Comparison of ENCODE assay signal across 17 cellular contexts in genomic region chr7:135333946-135334345, GRCh38.
DNase-seq lines count a peak whose midpoint lies in the region; ATAC-seq, FAIRE-seq and TF ChIP-seq lines count a peak whose summit lies in the region.
"Had no signal": no experiment of that assay in that cellular context is flagged by ENCODE, and none has a peak within 500 bp of the region (broad histone marks: within the 10 kb centered on the region; RNA-seq: fewer than 3 reads in every experiment).

No MANE protein-coding gene starts in this region.

- H3K27ac ChIP-seq in GM23338 (ENCODE audit: low read depth) (no peak overlapping the region), keratinocyte (ENCODE audit: control insufficient read depth, insufficient read depth, low read length) (peak overlapping the region; percentile 26)
- H3K27ac ChIP-seq: BLaER1 treated with 17β-estradiol and CSF1 and Interleukin-3, amounts not matched to agents 10 nM and 100 nM had no signal

- H4K20me1 ChIP-seq in GM23338 (replicated peaks; ENCODE audit: insufficient read depth) (no peaks in the 10 kb centered on the region), keratinocyte (ENCODE audit: control insufficient read depth, extremely low read depth, insufficient read depth, low read length) (no peaks in the 10 kb centered on the region)
- H4K20me1 ChIP-seq: BLaER1 treated with 17β-estradiol and CSF1 and Interleukin-3, amounts not matched to agents 10 nM and 100 nM had no signal

- no peaks in the 10 kb centered on the region for H3K27me3 ChIP-seq in GM23338 (ENCODE audit: insufficient read depth)
- no peaks in the 10 kb centered on the region for H3K27me3 ChIP-seq in bronchial epithelial cell (ENCODE audit: control insufficient read depth, insufficient read depth, low read length)
- H3K27me3 ChIP-seq in keratinocyte (ENCODE audit: control insufficient read depth, extremely low read depth, insufficient read depth, low read length), result no peaks in the 10 kb centered on the region
- H3K27me3 ChIP-seq: BLaER1 treated with 17β-estradiol and CSF1 and Interleukin-3, amounts not matched to agents 10 nM and 100 nM had no signal

- no peaks in the 10 kb centered on the region for H3K36me3 ChIP-seq in GM23338 (ENCODE audit: insufficient read depth)
- no peaks in the 10 kb centered on the region for H3K36me3 ChIP-seq in bronchial epithelial cell (ENCODE audit: control insufficient read depth, insufficient read depth, low read length)
- no peaks in the 10 kb centered on the region for H3K36me3 ChIP-seq in keratinocyte (ENCODE audit: control insufficient read depth in 2 of 2, extremely low read depth in 1 of 2, insufficient read depth in 2 of 2, low read length in 2 of 2)
- H3K36me3 ChIP-seq: HAP-1 had no signal

- peak overlapping the region; percentile 32; the same call in 1 of the 2 replicates for H2AFZ ChIP-seq in GM23338
- H2AFZ ChIP-seq in keratinocyte (ENCODE audit: control insufficient read depth, low read length), result no peak overlapping the region

- intact Hi-C loops in posterior vena cava (cut with DNase I), result no loop called here

- peaks cover 5% of the 10 kb centered on the region; the same call in 2 of the 3 replicates for H3K4me1 Mint-ChIP-seq in GM23338
- no peaks in the 10 kb centered on the region for H3K4me1 Mint-ChIP-seq in immature natural killer cell
- H3K4me1 Mint-ChIP-seq: CD4-positive, CD25-positive, alpha-beta regulatory T cell had no signal

- peak; percentile 19 for DNase-seq in DMS53 (lab: John Stamatoyannopoulos, UW)
- no peak for DNase-seq in DMS53 treated with DMSO at 0.1 percent for 48 hours (lab: John Stamatoyannopoulos, UW; ENCODE audit: unreplicated experiment)
- no peak for DNase-seq in GM23338 (ENCODE audit: low spot score)
- DNase-seq in bronchial epithelial cell (ENCODE audit: low read depth), result peak; percentile 53
- no peak for DNase-seq in keratinocyte (ENCODE audit: low read depth, low spot score)
- no peak for DNase-seq in posterior vena cava (ENCODE audit: low spot score)
- DNase-seq in immature natural killer cell, result no peak
- DNase-seq in nucleus accumbens (lab: John Stamatoyannopoulos, UW), result no peak
- DNase-seq: 8988T; CD4-positive, CD25-positive, alpha-beta regulatory T cell; DMS79 had no signal

- no peak overlapping the region for H3K4me3 ChIP-seq in GM23338
- H3K4me3 ChIP-seq in bronchial epithelial cell (ENCODE audit: low read depth, low read length), result no peak overlapping the region
- no peak overlapping the region for H3K4me3 ChIP-seq in keratinocyte (ENCODE audit: control insufficient read depth in 2 of 3, extremely low read depth in 1 of 3, insufficient read depth in 2 of 3, low read depth in 1 of 3, low read length in 3 of 3)
- H3K4me3 ChIP-seq: BLaER1 treated with 17β-estradiol and CSF1 and Interleukin-3, amounts not matched to agents 10 nM and 100 nM; HAP-1 had no signal

- no peaks in the 10 kb centered on the region for H3K9me2 ChIP-seq in GM23338 (ENCODE audit: insufficient read depth)

- no peak overlapping the region for H3K27ac Mint-ChIP-seq in GM23338
- H3K27ac Mint-ChIP-seq in immature natural killer cell, result no peak overlapping the region
- H3K27ac Mint-ChIP-seq: CD4-positive, CD25-positive, alpha-beta regulatory T cell had no signal

- no peaks in the 10 kb centered on the region for H3K9me1 ChIP-seq in keratinocyte (ENCODE audit: control insufficient read depth, extremely low read depth, insufficient read depth, low read length)

- H3K9ac ChIP-seq in keratinocyte (ENCODE audit: control insufficient read depth, extremely low read depth, insufficient read depth, low read length), result no peak overlapping the region
- H3K9ac ChIP-seq: BLaER1 treated with 17β-estradiol and CSF1 and Interleukin-3, amounts not matched to agents 10 nM and 100 nM had no signal

- H3F3A ChIP-seq in GM23338 (replicated peaks; ENCODE audit: low read depth), result no peaks in the 10 kb centered on the region

- no peak for ATAC-seq in GM23338

- H3K4me1 ChIP-seq in GM23338 (ENCODE audit: insufficient read depth) (0 out of 2 replicates have a peak, but pooled peaks cover 2% of the 10 kb centered on the region), keratinocyte (ENCODE audit: control insufficient read depth, extremely low read depth, insufficient read depth, low read length) (peaks cover 29% of the 10 kb centered on the region)
- H3K4me1 ChIP-seq: HAP-1 had no signal

- H3K9me3 Mint-ChIP-seq in GM23338 (peaks cover 4% of the 10 kb centered on the region; the same call in 2 of the 3 replicates), immature natural killer cell (no peaks in the 10 kb centered on the region)

- no peaks in the 10 kb centered on the region for H3K9me3 ChIP-seq in keratinocyte (ENCODE audit: control insufficient read depth, low read depth, low read length)
- H3K9me3 ChIP-seq: HAP-1 had no signal

- TF ChIP-seq CTCF in GM23338 (conservative IDR thresholded peaks at IDR 0.05; ENCODE audit: low read depth in 2 of 2) (no peak), bronchial epithelial cell (IDR thresholded peaks at IDR 0.05; ENCODE audit: insufficient read depth, low read length, severe bottlenecking) (no peak), keratinocyte (optimal IDR thresholded peaks at IDR 0.05 in 1 of 3, IDR thresholded peaks at IDR 0.05 in 1 of 3, conservative IDR thresholded peaks at IDR 0.05 in 1 of 3; ENCODE audit: extremely low read depth in 1 of 3, insufficient read depth in 2 of 3, low read length in 3 of 3) (no peak)

- H3K36me3 Mint-ChIP-seq in GM23338 (ENCODE audit: low read depth) (no peaks in the 10 kb centered on the region), immature natural killer cell (no peaks in the 10 kb centered on the region)
- H3K36me3 Mint-ChIP-seq: CD4-positive, CD25-positive, alpha-beta regulatory T cell had no signal

- FAIRE-seq in bronchial epithelial cell (lab: Jason Lieb, UNC), result no peak
- FAIRE-seq in keratinocyte (lab: Jason Lieb, UNC), result no peak
- FAIRE-seq: G401.6, GM12891, GM19239, H1 had no signal

- H3K79me2 ChIP-seq in GM23338 (replicated peaks; ENCODE audit: insufficient read depth), result no peaks in the 10 kb centered on the region
- no peaks in the 10 kb centered on the region for H3K79me2 ChIP-seq in keratinocyte (ENCODE audit: control insufficient read depth, insufficient read depth, low read length)

- H3K4me3 Mint-ChIP-seq in GM23338, result no peak overlapping the region
- no peak overlapping the region for H3K4me3 Mint-ChIP-seq in immature natural killer cell
- H3K4me3 Mint-ChIP-seq: CD4-positive, CD25-positive, alpha-beta regulatory T cell had no signal

- H3K27me3 Mint-ChIP-seq in GM23338 (ENCODE audit: insufficient read depth, low read depth, poor library complexity) (peaks cover 2% of the 10 kb centered on the region), immature natural killer cell (ENCODE audit: low read depth in 3 of 3) (peaks cover 0 to 7% (median 6%) of the 10 kb centered on the region in 3 donors)
- H3K27me3 Mint-ChIP-seq: CD4-positive, CD25-positive, alpha-beta regulatory T cell had no signal

- dilution Hi-C loops in keratinocyte (cut with MboI; ENCODE audit: extremely low pct_ligation_motif_present, low sequenced_read_pairs), result no loop called here

- H3K4me2 ChIP-seq in GM23338 (no peak overlapping the region), keratinocyte (ENCODE audit: control insufficient read depth, extremely low read depth, insufficient read depth, low read depth, low read length) (no peak overlapping the region)

TF ChIP-seq in GM23338, 12 proteins besides CTCF, POLR2A, EP300 and RAD21 (continues in another document):
- no peak for TF ChIP-seq JUNB (IDR thresholded peaks at IDR 0.05; ENCODE audit: unreplicated experiment)
- no peak for TF ChIP-seq EZH2phosphoT487 (IDR thresholded peaks at IDR 0.05; ENCODE audit: unreplicated experiment)
- no peak for TF ChIP-seq ZNF331 (CRISPR knock-in tag; IDR thresholded peaks at IDR 0.05; ENCODE audit: low read depth)
- TF ChIP-seq NANOG (IDR thresholded peaks at IDR 0.05; ENCODE audit: borderline replicate concordance), result no peak
- no peak for TF ChIP-seq CREB1 (CRISPR knock-in tag; IDR thresholded peaks at IDR 0.05; ENCODE audit: low read depth)
- TF ChIP-seq POLR2AphosphoS5 (IDR thresholded peaks at IDR 0.05; ENCODE audit: low read depth), result no peak
- TF ChIP-seq ETS1 (IDR thresholded peaks at IDR 0.05), result no peak

Comparison
In these comparisons a context has a peak if more than half of its experiments do, and no peak if none do; other contexts are left out.
1. DNase-seq: peak in DMS53 (single experiment) and bronchial epithelial cell (single experiment); none in DMS53 treated with DMSO at 0.1 percent for 48 hours (single experiment), GM23338 (single experiment), keratinocyte (single experiment), posterior vena cava (single experiment), immature natural killer cell (0 of 3) and nucleus accumbens (0 of 56).